ENCODE assay signal across 1 cellular context in genomic region chr4:109410776-109411175, GRCh38.
TF ChIP-seq lines count a peak whose summit lies in the region.

No MANE protein-coding gene starts in this region.

TF ChIP-seq in GM23338, 12 proteins besides CTCF, POLR2A, EP300 and RAD21 (continued from another document):
- TF ChIP-seq, protein P1, sequence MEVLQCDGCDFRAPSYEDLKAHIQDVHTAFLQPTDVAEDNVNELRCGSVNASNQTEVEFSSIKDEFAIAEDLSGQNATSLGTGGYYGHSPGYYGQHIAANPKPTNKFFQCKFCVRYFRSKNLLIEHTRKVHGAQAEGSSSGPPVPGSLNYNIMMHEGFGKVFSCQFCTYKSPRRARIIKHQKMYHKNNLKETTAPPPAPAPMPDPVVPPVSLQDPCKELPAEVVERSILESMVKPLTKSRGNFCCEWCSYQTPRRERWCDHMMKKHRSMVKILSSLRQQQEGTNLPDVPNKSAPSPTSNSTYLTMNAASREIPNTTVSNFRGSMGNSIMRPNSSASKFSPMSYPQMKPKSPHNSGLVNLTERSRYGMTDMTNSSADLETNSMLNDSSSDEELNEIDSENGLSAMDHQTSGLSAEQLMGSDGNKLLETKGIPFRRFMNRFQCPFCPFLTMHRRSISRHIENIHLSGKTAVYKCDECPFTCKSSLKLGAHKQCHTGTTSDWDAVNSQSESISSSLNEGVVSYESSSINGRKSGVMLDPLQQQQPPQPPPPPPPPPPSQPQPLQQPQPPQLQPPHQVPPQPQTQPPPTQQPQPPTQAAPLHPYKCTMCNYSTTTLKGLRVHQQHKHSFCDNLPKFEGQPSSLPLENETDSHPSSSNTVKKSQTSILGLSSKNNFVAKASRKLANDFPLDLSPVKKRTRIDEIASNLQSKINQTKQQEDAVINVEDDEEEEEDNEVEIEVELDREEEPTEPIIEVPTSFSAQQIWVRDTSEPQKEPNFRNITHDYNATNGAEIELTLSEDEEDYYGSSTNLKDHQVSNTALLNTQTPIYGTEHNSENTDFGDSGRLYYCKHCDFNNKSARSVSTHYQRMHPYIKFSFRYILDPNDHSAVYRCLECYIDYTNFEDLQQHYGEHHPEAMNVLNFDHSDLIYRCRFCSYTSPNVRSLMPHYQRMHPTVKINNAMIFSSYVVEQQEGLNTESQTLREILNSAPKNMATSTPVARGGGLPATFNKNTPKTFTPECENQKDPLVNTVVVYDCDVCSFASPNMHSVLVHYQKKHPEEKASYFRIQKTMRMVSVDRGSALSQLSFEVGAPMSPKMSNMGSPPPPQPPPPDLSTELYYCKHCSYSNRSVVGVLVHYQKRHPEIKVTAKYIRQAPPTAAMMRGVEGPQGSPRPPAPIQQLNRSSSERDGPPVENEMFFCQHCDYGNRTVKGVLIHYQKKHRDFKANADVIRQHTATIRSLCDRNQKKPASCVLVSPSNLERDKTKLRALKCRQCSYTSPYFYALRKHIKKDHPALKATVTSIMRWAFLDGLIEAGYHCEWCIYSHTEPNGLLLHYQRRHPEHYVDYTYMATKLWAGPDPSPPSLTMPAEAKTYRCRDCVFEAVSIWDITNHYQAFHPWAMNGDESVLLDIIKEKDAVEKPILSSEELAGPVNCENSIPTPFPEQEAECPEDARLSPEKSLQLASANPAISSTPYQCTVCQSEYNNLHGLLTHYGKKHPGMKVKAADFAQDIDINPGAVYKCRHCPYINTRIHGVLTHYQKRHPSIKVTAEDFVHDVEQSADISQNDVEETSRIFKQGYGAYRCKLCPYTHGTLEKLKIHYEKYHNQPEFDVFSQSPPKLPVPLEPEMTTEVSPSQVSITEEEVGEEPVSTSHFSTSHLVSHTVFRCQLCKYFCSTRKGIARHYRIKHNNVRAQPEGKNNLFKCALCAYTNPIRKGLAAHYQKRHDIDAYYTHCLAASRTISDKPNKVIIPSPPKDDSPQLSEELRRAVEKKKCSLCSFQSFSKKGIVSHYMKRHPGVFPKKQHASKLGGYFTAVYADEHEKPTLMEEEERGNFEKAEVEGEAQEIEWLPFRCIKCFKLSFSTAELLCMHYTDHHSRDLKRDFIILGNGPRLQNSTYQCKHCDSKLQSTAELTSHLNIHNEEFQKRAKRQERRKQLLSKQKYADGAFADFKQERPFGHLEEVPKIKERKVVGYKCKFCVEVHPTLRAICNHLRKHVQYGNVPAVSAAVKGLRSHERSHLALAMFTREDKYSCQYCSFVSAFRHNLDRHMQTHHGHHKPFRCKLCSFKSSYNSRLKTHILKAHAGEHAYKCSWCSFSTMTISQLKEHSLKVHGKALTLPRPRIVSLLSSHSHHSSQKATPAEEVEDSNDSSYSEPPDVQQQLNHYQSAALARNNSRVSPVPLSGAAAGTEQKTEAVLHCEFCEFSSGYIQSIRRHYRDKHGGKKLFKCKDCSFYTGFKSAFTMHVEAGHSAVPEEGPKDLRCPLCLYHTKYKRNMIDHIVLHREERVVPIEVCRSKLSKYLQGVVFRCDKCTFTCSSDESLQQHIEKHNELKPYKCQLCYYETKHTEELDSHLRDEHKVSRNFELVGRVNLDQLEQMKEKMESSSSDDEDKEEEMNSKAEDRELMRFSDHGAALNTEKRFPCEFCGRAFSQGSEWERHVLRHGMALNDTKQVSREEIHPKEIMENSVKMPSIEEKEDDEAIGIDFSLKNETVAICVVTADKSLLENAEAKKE (CRISPR knock-in tag; IDR thresholded peaks at IDR 0.05): no peak
- no peak for TF ChIP-seq JUNB (IDR thresholded peaks at IDR 0.05; ENCODE audit: unreplicated experiment)
- TF ChIP-seq, protein P2, sequence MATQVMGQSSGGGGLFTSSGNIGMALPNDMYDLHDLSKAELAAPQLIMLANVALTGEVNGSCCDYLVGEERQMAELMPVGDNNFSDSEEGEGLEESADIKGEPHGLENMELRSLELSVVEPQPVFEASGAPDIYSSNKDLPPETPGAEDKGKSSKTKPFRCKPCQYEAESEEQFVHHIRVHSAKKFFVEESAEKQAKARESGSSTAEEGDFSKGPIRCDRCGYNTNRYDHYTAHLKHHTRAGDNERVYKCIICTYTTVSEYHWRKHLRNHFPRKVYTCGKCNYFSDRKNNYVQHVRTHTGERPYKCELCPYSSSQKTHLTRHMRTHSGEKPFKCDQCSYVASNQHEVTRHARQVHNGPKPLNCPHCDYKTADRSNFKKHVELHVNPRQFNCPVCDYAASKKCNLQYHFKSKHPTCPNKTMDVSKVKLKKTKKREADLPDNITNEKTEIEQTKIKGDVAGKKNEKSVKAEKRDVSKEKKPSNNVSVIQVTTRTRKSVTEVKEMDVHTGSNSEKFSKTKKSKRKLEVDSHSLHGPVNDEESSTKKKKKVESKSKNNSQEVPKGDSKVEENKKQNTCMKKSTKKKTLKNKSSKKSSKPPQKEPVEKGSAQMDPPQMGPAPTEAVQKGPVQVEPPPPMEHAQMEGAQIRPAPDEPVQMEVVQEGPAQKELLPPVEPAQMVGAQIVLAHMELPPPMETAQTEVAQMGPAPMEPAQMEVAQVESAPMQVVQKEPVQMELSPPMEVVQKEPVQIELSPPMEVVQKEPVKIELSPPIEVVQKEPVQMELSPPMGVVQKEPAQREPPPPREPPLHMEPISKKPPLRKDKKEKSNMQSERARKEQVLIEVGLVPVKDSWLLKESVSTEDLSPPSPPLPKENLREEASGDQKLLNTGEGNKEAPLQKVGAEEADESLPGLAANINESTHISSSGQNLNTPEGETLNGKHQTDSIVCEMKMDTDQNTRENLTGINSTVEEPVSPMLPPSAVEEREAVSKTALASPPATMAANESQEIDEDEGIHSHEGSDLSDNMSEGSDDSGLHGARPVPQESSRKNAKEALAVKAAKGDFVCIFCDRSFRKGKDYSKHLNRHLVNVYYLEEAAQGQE (IDR thresholded peaks at IDR 0.05; ENCODE audit: unreplicated experiment): no peak
